10 cellular contexts compared by ENCODE assay signal in genomic region chr1:64663654-64664053, GRCh38.
DNase-seq lines count a peak whose midpoint lies in the region; ATAC-seq, FAIRE-seq and TF ChIP-seq lines count a peak whose summit lies in the region.
"Had no signal": no experiment of that assay in that cellular context is flagged by ENCODE, and none has a peak within 500 bp of the region (broad histone marks: within the 10 kb centered on the region; RNA-seq: fewer than 3 reads in every experiment).

No MANE protein-coding gene starts in this region.

- FAIRE-seq in GM12891 (lab: Jason Lieb, UNC) (no peak), small intestine (lab: Jason Lieb, UNC) (no peak)

- H3K27ac ChIP-seq in foreskin keratinocyte: no peak overlapping the region
- no peak overlapping the region for H3K27ac ChIP-seq in gastrocnemius medialis
- H3K27ac ChIP-seq in testis: no peak overlapping the region
- no peak overlapping the region for H3K27ac ChIP-seq in small intestine (ENCODE audit: low read depth in 1 of 2, low read length in 1 of 2)

- 82 to 86% methylated on average over 8 of the region's 8 CpGs for WGBS in testis, 2 donors
- WGBS in small intestine, 3 donors: 87 to 93% (median 93%) methylated on average over 8 of the region's 8 CpGs

- intact Hi-C loops in gastrocnemius medialis (cut with DNase I; ENCODE audit: low total_unique reads) (no loop called here), testis (cut with DNase I; ENCODE audit: low total_unique reads) (no loop called here)

- DNase-seq in BJ (ENCODE audit: low read depth) (no peak), RPMI7951 (ENCODE audit: low read depth) (peak; percentile 8), foreskin keratinocyte (no peak), gastrocnemius medialis (no peak), GM12891 (ENCODE audit: insufficient read length, low spot score) (no peak), testis (no peak), small intestine (no peak)
- DNase-seq: activated CD4-positive, alpha-beta T cell treated with anti-CD3 and anti-CD28 coated beads for 4 hours; naive B cell had no signal

- H3K27me3 ChIP-seq in BJ (ENCODE audit: control insufficient read depth, insufficient read depth, low read length): no peaks in the 10 kb centered on the region
- H3K27me3 ChIP-seq in foreskin keratinocyte: no peaks in the 10 kb centered on the region
- H3K27me3 ChIP-seq in gastrocnemius medialis: no peaks in the 10 kb centered on the region
- H3K27me3 ChIP-seq in testis: no peaks in the 10 kb centered on the region
- no peaks in the 10 kb centered on the region for H3K27me3 ChIP-seq in small intestine (ENCODE audit: control insufficient read depth in 2 of 2, insufficient read depth in 2 of 2, low read length in 2 of 2)

- H3K36me3 ChIP-seq in BJ (ENCODE audit: control insufficient read depth, insufficient read depth, low read length) (no peaks in the 10 kb centered on the region; the same call in 1 of the 2 replicates), gastrocnemius medialis (no peaks in the 10 kb centered on the region), testis (ENCODE audit: low read depth, missing control alignments) (no peaks in the 10 kb centered on the region), small intestine (ENCODE audit: control insufficient read depth in 2 of 2, insufficient read depth in 2 of 2, low read length in 2 of 2) (no peaks in the 10 kb centered on the region)

- TF ChIP-seq POLR2A in gastrocnemius medialis (IDR thresholded peaks at IDR 0.05) (no peak), GM12891 (IDR thresholded peaks at IDR 0.05; ENCODE audit: low read depth, low read length) (no peak), testis (IDR thresholded peaks at IDR 0.05) (no peak)

- H3K9me3 ChIP-seq in gastrocnemius medialis: no peaks in the 10 kb centered on the region
- H3K9me3 ChIP-seq in testis: no peaks in the 10 kb centered on the region
- no peaks in the 10 kb centered on the region for H3K9me3 ChIP-seq in small intestine (ENCODE audit: control insufficient read depth, low read depth)

- in situ Hi-C loops in gastrocnemius medialis (cut with MboI; ENCODE audit: low sequenced_read_pairs in 4 of 4): loop anchor here in 2 of 4 donors (25.0 kb wide), 1 partner anchor 201 kb away; the partner anchor contains the start of gene CACHD1 (in 2 of the 2)

- TF ChIP-seq CTCF in BJ (IDR thresholded peaks at IDR 0.05; ENCODE audit: insufficient read depth, low read depth, low read length) (peak; percentile 19; the same call in 1 of the 2 replicates), foreskin keratinocyte (conservative IDR thresholded peaks at IDR 0.05) (peak; percentile 41), gastrocnemius medialis (IDR thresholded peaks at IDR 0.05 in 4 of 5, conservative IDR thresholded peaks at IDR 0.05 in 1 of 5) (no peak), testis (IDR thresholded peaks at IDR 0.05) (no peak)

- H3K4me3 ChIP-seq in BJ (ENCODE audit: low read depth, low read length): no peak overlapping the region
- no peak overlapping the region for H3K4me3 ChIP-seq in gastrocnemius medialis
- H3K4me3 ChIP-seq in testis: no peak overlapping the region
- no peak overlapping the region for H3K4me3 ChIP-seq in small intestine (ENCODE audit: low read depth in 1 of 2, low read length in 2 of 2)

- ATAC-seq in GM18511 (IDR thresholded peaks at IDR 0.05; ENCODE audit: unreplicated experiment) (peak; percentile 50), foreskin keratinocyte (peak; percentile 54), gastrocnemius medialis (no peak)

- CTCF ChIA-PET in BJ (lab: Yijun Ruan, JAX): interaction anchor here (4.8 kb wide), 1 partner anchor 12 kb away, joined by 24 read pairs; no protein-coding TSS in a partner anchor

- POLR2A ChIA-PET in BJ (lab: Charles Lee): no interaction called here

- H3K4me1 ChIP-seq in foreskin keratinocyte (no peaks in the 10 kb centered on the region), gastrocnemius medialis (no peaks in the 10 kb centered on the region), testis (no peaks in the 10 kb centered on the region), small intestine (ENCODE audit: control insufficient read depth in 2 of 2, insufficient read depth in 1 of 2, low read depth in 1 of 2, low read length in 1 of 2) (no peaks in the 10 kb centered on the region)

TF ChIP-seq in GM12891, 5 proteins besides CTCF, POLR2A, EP300 and RAD21:
- TF ChIP-seq POLR2AphosphoS5 (IDR thresholded peaks at IDR 0.05; ENCODE audit: low read depth, low read length) (no peak), POU2F2 (IDR thresholded peaks at IDR 0.05; ENCODE audit: low read depth, low read length) (no peak), SPI1 (IDR thresholded peaks at IDR 0.05; ENCODE audit: low read depth, low read length) (no peak), PAX5 (IDR thresholded peaks at IDR 0.05; ENCODE audit: insufficient read depth, low read length, severe bottlenecking) (no peak), TAF1 (IDR thresholded peaks at IDR 0.05; ENCODE audit: low read depth, low read length) (no peak)

Comparison
In these comparisons a context has a peak if more than half of its experiments do, and no peak if none do; other contexts are left out.
1. CTCF ChIP-seq: peak in BJ (single experiment) and foreskin keratinocyte (single experiment); none in gastrocnemius medialis (0 of 5) and testis (0 of 3).
2. ATAC-seq: peak in GM18511 (single experiment) and foreskin keratinocyte (single experiment); none in gastrocnemius medialis (0 of 2).